26 cellular contexts compared by ENCODE assay signal in genomic region chr9:75230469-75230868, GRCh38.
DNase-seq lines count a peak whose midpoint lies in the region; ATAC-seq and TF ChIP-seq lines count a peak whose summit lies in the region.
"Had no signal": no experiment of that assay in that cellular context is flagged by ENCODE, and none has a peak within 500 bp of the region (broad histone marks: within the 10 kb centered on the region; RNA-seq: fewer than 3 reads in every experiment).

No MANE protein-coding gene starts in this region.

- DNase-seq in HCT116 (ENCODE audit: low read depth, low spot score) (no peak), mammary epithelial cell (no peak), suprapubic skin (ENCODE audit: low spot score in 2 of 2) (no peak), NCI-H2227 (lab: John Stamatoyannopoulos, UW; ENCODE audit: unreplicated experiment) (no peak), DMS114 treated with DMSO at 0.1 percent for 48 hours (lab: John Stamatoyannopoulos, UW; ENCODE audit: unreplicated experiment) (no peak), SIG-M5 (lab: John Stamatoyannopoulos, UW) (no peak), NCI-H2227 treated with DMSO at 0.1 percent for 48 hours (lab: John Stamatoyannopoulos, UW) (no peak)
- DNase-seq: activated CD4-positive, alpha-beta memory T cell treated with anti-CD3 and anti-CD28 coated beads for 36 hours; activated naive CD4-positive, alpha-beta T cell treated with anti-CD3 and anti-CD28 coated beads, Interleukin-2, amount 10 ng/mL, durations not matched to agents 7 days and 5 days; cerebellar nuclear complex; DND-41; GF-D8; GOT3; mesenchymal stem cell; NCI-H1092 treated with DMSO at 0.1 percent for 48 hours; NCI-H187; NCI-H2171 treated with DMSO at 0.1 percent for 48 hours; ovary; stimulated activated CD8-positive, alpha-beta memory T cell treated with anti-CD3 and anti-CD28 coated beads, Interleukin-4, amount 100 ng/mL, for 48 hours had no signal

- H3K79me2 ChIP-seq in HCT116 (ENCODE audit: insufficient read depth, low read length) (no peaks in the 10 kb centered on the region), mammary epithelial cell (ENCODE audit: insufficient read depth, low read length) (no peaks in the 10 kb centered on the region)

- in situ Hi-C loops in mammary epithelial cell (cut with MboI; ENCODE audit: low sequenced_read_pairs in 2 of 2), result no loop called here

- 85% methylated on average over 3 of the region's 3 CpGs for WGBS in mammary epithelial cell (ENCODE audit: low coverage, missing lambda C conversion rate)
- WGBS in liver, result 18% methylated on average over 3 of the region's 3 CpGs
- 80% methylated on average over 3 of the region's 3 CpGs for whole genome bisulfite sequencing in suprapubic skin

- TF ChIP-seq RAD21 in HCT116 (IDR thresholded peaks at IDR 0.05; ENCODE audit: low read depth) (no peak), liver (IDR thresholded peaks at IDR 0.05) (no peak)

- dilution Hi-C loops in mammary epithelial cell (cut with HindIII; ENCODE audit: low sequenced_read_pairs), result no loop called here

- no peak for TF ChIP-seq POLR2A in HCT116 (IDR thresholded peaks at IDR 0.05; ENCODE audit: borderline replicate concordance, extremely low read depth, insufficient read depth, insufficient read length)
- TF ChIP-seq POLR2A in suprapubic skin (IDR thresholded peaks at IDR 0.05), result no peak

- H3K4me3 ChIP-seq in HCT116 (replicated peaks in 1 of 2; ENCODE audit: low read depth in 1 of 2, low read length in 2 of 2), result no peak overlapping the region
- H3K4me3 ChIP-seq in mammary epithelial cell (replicated peaks in 1 of 3; ENCODE audit: insufficient read depth in 1 of 3, low read depth in 2 of 3, low read length in 3 of 3), result no peak overlapping the region
- no peak overlapping the region for H3K4me3 ChIP-seq in liver (ENCODE audit: low read depth in 1 of 3, low read length in 3 of 3)
- H3K4me3 ChIP-seq in suprapubic skin, result no peak overlapping the region
- H3K4me3 ChIP-seq: adrenal gland, BLaER1, ovary, right atrium auricular region, upper lobe of left lung had no signal

- no peak overlapping the region for H3K9ac ChIP-seq in HCT116 (ENCODE audit: low read length)
- no peak overlapping the region for H3K9ac ChIP-seq in mammary epithelial cell (ENCODE audit: insufficient read depth, low read length)
- peak overlapping the region in 1 of 2 donors; percentile 64 for H3K9ac ChIP-seq in liver (ENCODE audit: low read depth in 1 of 2, low read length in 2 of 2)
- H3K9ac ChIP-seq: BLaER1 had no signal

- H3K9me2 ChIP-seq in HCT116 (ENCODE audit: insufficient read depth), result no peaks in the 10 kb centered on the region

- intact Hi-C loops in HCT116 (cut with micrococcal nuclease) (loop anchor here (10.0 kb wide), 1 partner anchor 46 kb away; no protein-coding TSS in a partner anchor), mammary epithelial cell (cut with micrococcal nuclease) (loop anchor here (2.0 kb wide), 1 partner anchor 30 kb away; no protein-coding TSS in a partner anchor)

- H2AFZ ChIP-seq in HCT116 (ENCODE audit: low read depth, low read length, poor library complexity, severe bottlenecking) (no peak overlapping the region), mammary epithelial cell (ENCODE audit: low read depth, low read length) (no peak overlapping the region)

- H3K4me1 ChIP-seq in HCT116 (ENCODE audit: control insufficient read depth in 1 of 2, insufficient read depth in 2 of 2, low read length in 2 of 2) (peaks cover 15 to 17% of the 10 kb centered on the region in 2 experiments), mammary epithelial cell (ENCODE audit: insufficient read depth, low read length) (peaks cover 17% of the 10 kb centered on the region), liver (ENCODE audit: control insufficient read depth in 4 of 4, insufficient read depth in 4 of 4, low read length in 3 of 4) (peaks cover 3 to 35% (median 17%) of the 10 kb centered on the region in 4 donors), suprapubic skin (peaks cover 10% of the 10 kb centered on the region)
- H3K4me1 ChIP-seq: adrenal gland, BLaER1, right atrium auricular region, upper lobe of left lung had no signal

- no peaks in the 10 kb centered on the region for H3K27me3 ChIP-seq in HCT116 (ENCODE audit: insufficient read depth, low read length)
- no peaks in the 10 kb centered on the region for H3K27me3 ChIP-seq in mammary epithelial cell (ENCODE audit: insufficient read depth, low read length)
- no peaks in the 10 kb centered on the region for H3K27me3 ChIP-seq in liver (ENCODE audit: control insufficient read depth in 4 of 4, insufficient read depth in 4 of 4, low read length in 3 of 4)
- no peaks in the 10 kb centered on the region for H3K27me3 ChIP-seq in suprapubic skin
- H3K27me3 ChIP-seq: adrenal gland, BLaER1, ovary, right atrium auricular region, upper lobe of left lung had no signal

- BruUV-seq in HCT116 (replicated peaks; lab: Mats Ljungman, UMichigan), result no TSS peak
- BruUV-seq in mammary epithelial cell (replicated peaks; lab: Mats Ljungman, UMichigan), result no TSS peak

- RAD21 ChIA-PET in HCT116 (lab: Charles Lee; ENCODE audit: low non-redundant PET in 1 of 2, low total read pairs in 2 of 2, uncharacterized antibody in 2 of 2, unreplicated experiment in 2 of 2), result no interaction called here

- TF ChIP-seq CTCF in HCT116 (IDR thresholded peaks at IDR 0.05 in 2 of 3, conservative IDR thresholded peaks at IDR 0.05 in 1 of 3; ENCODE audit: borderline replicate concordance in 1 of 3, insufficient read depth in 1 of 3, low read depth in 2 of 3, low read length in 2 of 3) (no peak), mammary epithelial cell (conservative IDR thresholded peaks at IDR 0.05 in 1 of 2, IDR thresholded peaks at IDR 0.05 in 1 of 2; ENCODE audit: extremely low read depth in 1 of 2, insufficient read depth in 1 of 2, low read depth in 1 of 2, low read length in 2 of 2) (no peak), liver (IDR thresholded peaks at IDR 0.05; ENCODE audit: low read depth, low read length, missing input control) (no peak), suprapubic skin (IDR thresholded peaks at IDR 0.05) (no peak)

- CTCF ChIA-PET in HCT116 (lab: Charles Lee), result interaction anchor here (1.0 to 2.4 kb wide), 3 partner anchors 8 to 45 kb away, joined by 5 to 10 read pairs (median 7); no protein-coding TSS in a partner anchor
- CTCF ChIA-PET in mammary epithelial cell (lab: Charles Lee; ENCODE audit: low non-redundant PET), result interaction anchor here (0.5 kb wide), 1 partner anchor 660 kb away, joined by 4 read pairs; the partner anchor contains the start of gene PCSK5

- ATAC-seq in HCT116, result no peak
- ATAC-seq: activated CD4-positive, CD25-positive, alpha-beta regulatory T cell treated with anti-CD3 and anti-CD28 coated beads, Interleukin-2, amount 50 U/mL, for 24 hours; Panc1 had no signal

- no peaks in the 10 kb centered on the region; a peak in 1 of 4 replicates for H3K9me3 ChIP-seq in HCT116 (ENCODE audit: control insufficient read depth in 1 of 2, insufficient read depth in 1 of 2, low read depth in 1 of 2, low read length in 2 of 2)
- H3K9me3 ChIP-seq in mammary epithelial cell (replicated peaks; ENCODE audit: insufficient read depth, low read length), result no peaks in the 10 kb centered on the region
- H3K9me3 ChIP-seq in liver (ENCODE audit: control insufficient read depth in 4 of 4, low read length in 3 of 4), result peaks cover 0 to 3% (median 2%) of the 10 kb centered on the region in 4 donors
- no peaks in the 10 kb centered on the region for H3K9me3 ChIP-seq in suprapubic skin
- H3K9me3 ChIP-seq: adrenal gland, ovary had no signal

- H3K36me3 ChIP-seq in HCT116 (ENCODE audit: control insufficient read depth in 1 of 2, insufficient read depth in 2 of 2, low read length in 2 of 2), result no peaks in the 10 kb centered on the region
- H3K36me3 ChIP-seq in mammary epithelial cell (ENCODE audit: insufficient read depth, low read length), result no peaks in the 10 kb centered on the region
- peaks cover 0 to 4% (median 0%) of the 10 kb centered on the region in 4 donors for H3K36me3 ChIP-seq in liver (ENCODE audit: control insufficient read depth in 4 of 4, insufficient read depth in 3 of 4, low read depth in 1 of 4, low read length in 3 of 4)
- no peaks in the 10 kb centered on the region for H3K36me3 ChIP-seq in suprapubic skin
- H3K36me3 ChIP-seq: adrenal gland, BLaER1, ovary, right atrium auricular region, upper lobe of left lung had no signal

- no peak overlapping the region for H3K27ac ChIP-seq in HCT116 (ENCODE audit: low read depth, low read length)
- H3K27ac ChIP-seq in mammary epithelial cell (ENCODE audit: insufficient read depth, low read depth, low read length), result peak overlapping the region; percentile 13
- H3K27ac ChIP-seq in liver (ENCODE audit: low read depth in 1 of 2, low read length in 2 of 2), result peak overlapping the region; percentile 79 to 90
- peak overlapping the region; percentile 59 for H3K27ac ChIP-seq in suprapubic skin
- H3K27ac ChIP-seq: adrenal gland, BLaER1, ovary, right atrium auricular region had no signal

- no peak for TF ChIP-seq EP300 in suprapubic skin (IDR thresholded peaks at IDR 0.05)

- no peaks in the 10 kb centered on the region for H4K20me1 ChIP-seq in HCT116 (ENCODE audit: insufficient read depth)
- H4K20me1 ChIP-seq in mammary epithelial cell (ENCODE audit: insufficient read depth, low read length), result no peaks in the 10 kb centered on the region
- H4K20me1 ChIP-seq: BLaER1 had no signal

- POLR2A ChIA-PET in HCT116 (lab: Charles Lee), result no interaction called here

- H3K4me2 ChIP-seq in HCT116 (ENCODE audit: low read length) (peak overlapping the region; percentile 53; the same call in 1 of the 2 replicates), mammary epithelial cell (ENCODE audit: insufficient read depth, low read depth, low read length) (no peak overlapping the region)
- H3K4me2 ChIP-seq: BLaER1 had no signal

TF ChIP-seq in HCT116, 20 proteins besides CTCF, POLR2A, EP300 and RAD21 (continues in another document):
- TF ChIP-seq SP1 (IDR thresholded peaks at IDR 0.05; ENCODE audit: low read depth) (no peak), ATF3 (IDR thresholded peaks at IDR 0.05) (no peak), ZNF274 (IDR thresholded peaks at IDR 0.05; ENCODE audit: low read depth, low read length) (no peak)

TF ChIP-seq in liver, 16 proteins besides CTCF, POLR2A, EP300 and RAD21 (continues in another document):
- no peak for TF ChIP-seq HNF4G (IDR thresholded peaks at IDR 0.05)
- TF ChIP-seq RXRA (IDR thresholded peaks at IDR 0.05), result peak; percentile 61 to 81
- peak; percentile 11 for TF ChIP-seq SP1 (IDR thresholded peaks at IDR 0.05)
- TF ChIP-seq HNF4A (conservative IDR thresholded peaks at IDR 0.05), result peak; percentile 57 to 79
- peak; percentile 64 for TF ChIP-seq FOXA1 (IDR thresholded peaks at IDR 0.05)
- TF ChIP-seq JUND (IDR thresholded peaks at IDR 0.05), result peak in 1 of 2 donors; percentile 62
- peak; percentile 74 for TF ChIP-seq MAX (IDR thresholded peaks at IDR 0.05)
